In the genomic region with DNA sequence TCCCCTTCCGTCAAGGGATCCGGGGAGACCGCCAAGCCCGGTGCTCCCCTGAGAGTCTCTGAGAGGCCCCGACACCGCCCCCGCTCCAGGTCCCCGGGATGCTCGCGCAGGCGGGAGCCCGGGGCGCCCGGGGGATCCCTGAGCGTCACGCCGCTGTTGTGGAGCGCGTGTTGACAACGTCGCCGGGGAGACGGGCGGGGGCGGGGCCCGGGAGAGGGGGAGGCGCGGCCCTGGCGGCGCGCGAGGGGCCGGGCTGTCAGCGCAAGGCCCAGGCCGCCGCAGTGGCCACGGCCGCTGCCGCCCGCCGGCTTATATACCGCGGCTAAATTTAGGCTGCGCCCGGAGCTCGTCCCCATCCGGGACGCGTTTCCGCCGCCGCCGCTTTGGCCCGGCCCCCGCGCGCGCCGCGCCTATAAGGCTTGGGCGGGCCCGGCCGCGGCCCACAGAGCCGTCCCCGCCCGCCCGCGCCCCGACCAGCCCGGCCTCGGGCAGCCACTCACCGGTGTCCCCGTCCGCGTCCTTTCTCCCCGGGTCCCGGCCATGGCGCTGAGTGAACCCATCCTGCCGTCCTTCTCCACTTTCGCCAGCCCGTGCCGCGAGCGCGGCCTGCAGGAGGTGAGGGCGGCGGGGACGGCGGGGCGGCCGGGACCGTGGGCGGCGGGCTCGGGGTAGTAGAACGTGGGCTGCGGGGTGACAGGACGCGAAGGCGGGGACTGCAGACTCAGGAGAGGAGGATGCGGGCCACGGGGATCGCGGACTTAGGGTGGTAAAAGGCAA, we compare ENCODE assay signal across 1 cellular context.
TF ChIP-seq lines count a peak whose summit lies in the region.

A gene (plus strand): TSS at position 443 of the 777 bp plus-strand sequence. CDS start 98 bp downstream, at position 541.

TF ChIP-seq in HepG2, 621 proteins besides CTCF, POLR2A, EP300 and RAD21 (continued from another document):
- TF ChIP-seq, protein P1, sequence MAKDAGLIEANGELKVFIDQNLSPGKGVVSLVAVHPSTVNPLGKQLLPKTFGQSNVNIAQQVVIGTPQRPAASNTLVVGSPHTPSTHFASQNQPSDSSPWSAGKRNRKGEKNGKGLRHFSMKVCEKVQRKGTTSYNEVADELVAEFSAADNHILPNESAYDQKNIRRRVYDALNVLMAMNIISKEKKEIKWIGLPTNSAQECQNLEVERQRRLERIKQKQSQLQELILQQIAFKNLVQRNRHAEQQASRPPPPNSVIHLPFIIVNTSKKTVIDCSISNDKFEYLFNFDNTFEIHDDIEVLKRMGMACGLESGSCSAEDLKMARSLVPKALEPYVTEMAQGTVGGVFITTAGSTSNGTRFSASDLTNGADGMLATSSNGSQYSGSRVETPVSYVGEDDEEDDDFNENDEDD (CRISPR knock-in tag; IDR thresholded peaks at IDR 0.05; ENCODE audit: borderline replicate concordance) = peak; percentile 11; the same call in 1 of the 2 replicates
- TF ChIP-seq, protein P2, sequence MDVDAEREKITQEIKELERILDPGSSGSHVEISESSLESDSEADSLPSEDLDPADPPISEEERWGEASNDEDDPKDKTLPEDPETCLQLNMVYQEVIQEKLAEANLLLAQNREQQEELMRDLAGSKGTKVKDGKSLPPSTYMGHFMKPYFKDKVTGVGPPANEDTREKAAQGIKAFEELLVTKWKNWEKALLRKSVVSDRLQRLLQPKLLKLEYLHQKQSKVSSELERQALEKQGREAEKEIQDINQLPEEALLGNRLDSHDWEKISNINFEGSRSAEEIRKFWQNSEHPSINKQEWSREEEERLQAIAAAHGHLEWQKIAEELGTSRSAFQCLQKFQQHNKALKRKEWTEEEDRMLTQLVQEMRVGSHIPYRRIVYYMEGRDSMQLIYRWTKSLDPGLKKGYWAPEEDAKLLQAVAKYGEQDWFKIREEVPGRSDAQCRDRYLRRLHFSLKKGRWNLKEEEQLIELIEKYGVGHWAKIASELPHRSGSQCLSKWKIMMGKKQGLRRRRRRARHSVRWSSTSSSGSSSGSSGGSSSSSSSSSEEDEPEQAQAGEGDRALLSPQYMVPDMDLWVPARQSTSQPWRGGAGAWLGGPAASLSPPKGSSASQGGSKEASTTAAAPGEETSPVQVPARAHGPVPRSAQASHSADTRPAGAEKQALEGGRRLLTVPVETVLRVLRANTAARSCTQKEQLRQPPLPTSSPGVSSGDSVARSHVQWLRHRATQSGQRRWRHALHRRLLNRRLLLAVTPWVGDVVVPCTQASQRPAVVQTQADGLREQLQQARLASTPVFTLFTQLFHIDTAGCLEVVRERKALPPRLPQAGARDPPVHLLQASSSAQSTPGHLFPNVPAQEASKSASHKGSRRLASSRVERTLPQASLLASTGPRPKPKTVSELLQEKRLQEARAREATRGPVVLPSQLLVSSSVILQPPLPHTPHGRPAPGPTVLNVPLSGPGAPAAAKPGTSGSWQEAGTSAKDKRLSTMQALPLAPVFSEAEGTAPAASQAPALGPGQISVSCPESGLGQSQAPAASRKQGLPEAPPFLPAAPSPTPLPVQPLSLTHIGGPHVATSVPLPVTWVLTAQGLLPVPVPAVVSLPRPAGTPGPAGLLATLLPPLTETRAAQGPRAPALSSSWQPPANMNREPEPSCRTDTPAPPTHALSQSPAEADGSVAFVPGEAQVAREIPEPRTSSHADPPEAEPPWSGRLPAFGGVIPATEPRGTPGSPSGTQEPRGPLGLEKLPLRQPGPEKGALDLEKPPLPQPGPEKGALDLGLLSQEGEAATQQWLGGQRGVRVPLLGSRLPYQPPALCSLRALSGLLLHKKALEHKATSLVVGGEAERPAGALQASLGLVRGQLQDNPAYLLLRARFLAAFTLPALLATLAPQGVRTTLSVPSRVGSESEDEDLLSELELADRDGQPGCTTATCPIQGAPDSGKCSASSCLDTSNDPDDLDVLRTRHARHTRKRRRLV (CRISPR knock-in tag; IDR thresholded peaks at IDR 0.05) = no peak
- TF ChIP-seq CHCHD3 (CRISPR knock-in tag; IDR thresholded peaks at IDR 0.05) (no peak), ZFP41 (CRISPR knock-in tag; IDR thresholded peaks at IDR 0.05; ENCODE audit: borderline replicate concordance) (no peak), HOXA3 (CRISPR knock-in tag; IDR thresholded peaks at IDR 0.05) (peak; percentile 7; the same call in 1 of the 2 replicates), RFX1 (IDR thresholded peaks at IDR 0.05) (peak; percentile 65; the same call in 1 of the 2 replicates), ZNF337 (CRISPR knock-in tag; IDR thresholded peaks at IDR 0.05; ENCODE audit: borderline replicate concordance, low read depth) (no peak), TBL1XR1 (IDR thresholded peaks at IDR 0.05; ENCODE audit: borderline replicate concordance, low read length, partially characterized antibody) (no peak), KDM2A (CRISPR knock-in tag; IDR thresholded peaks at IDR 0.05; ENCODE audit: borderline replicate concordance, low read depth) (0 out of 2 replicates have a peak, but pooled peaks have one; percentile 11), RNF2 (conservative IDR thresholded peaks at IDR 0.05; ENCODE audit: low read depth) (0 out of 2 replicates have a peak, but pooled peaks have one; percentile 20), ZNF777 (CRISPR knock-in tag; IDR thresholded peaks at IDR 0.05) (peak; percentile 36; the same call in 1 of the 2 replicates), SMAD1 (CRISPR knock-in tag; IDR thresholded peaks at IDR 0.05; ENCODE audit: borderline replicate concordance, low read depth) (no peak), RBM39 (IDR thresholded peaks at IDR 0.05; ENCODE audit: low read depth, low read length, poor library complexity, severe bottlenecking) (no peak), HHEX (CRISPR knock-in tag; IDR thresholded peaks at IDR 0.05) (no peak), HNRNPUL1 (IDR thresholded peaks at IDR 0.05; ENCODE audit: low read depth, low read length) (no peak), HOXD1 (CRISPR knock-in tag; IDR thresholded peaks at IDR 0.05) (no peak), SAP130 (CRISPR knock-in tag; IDR thresholded peaks at IDR 0.05; ENCODE audit: low read depth) (peak; percentile 53)
- TF ChIP-seq, protein P3, sequence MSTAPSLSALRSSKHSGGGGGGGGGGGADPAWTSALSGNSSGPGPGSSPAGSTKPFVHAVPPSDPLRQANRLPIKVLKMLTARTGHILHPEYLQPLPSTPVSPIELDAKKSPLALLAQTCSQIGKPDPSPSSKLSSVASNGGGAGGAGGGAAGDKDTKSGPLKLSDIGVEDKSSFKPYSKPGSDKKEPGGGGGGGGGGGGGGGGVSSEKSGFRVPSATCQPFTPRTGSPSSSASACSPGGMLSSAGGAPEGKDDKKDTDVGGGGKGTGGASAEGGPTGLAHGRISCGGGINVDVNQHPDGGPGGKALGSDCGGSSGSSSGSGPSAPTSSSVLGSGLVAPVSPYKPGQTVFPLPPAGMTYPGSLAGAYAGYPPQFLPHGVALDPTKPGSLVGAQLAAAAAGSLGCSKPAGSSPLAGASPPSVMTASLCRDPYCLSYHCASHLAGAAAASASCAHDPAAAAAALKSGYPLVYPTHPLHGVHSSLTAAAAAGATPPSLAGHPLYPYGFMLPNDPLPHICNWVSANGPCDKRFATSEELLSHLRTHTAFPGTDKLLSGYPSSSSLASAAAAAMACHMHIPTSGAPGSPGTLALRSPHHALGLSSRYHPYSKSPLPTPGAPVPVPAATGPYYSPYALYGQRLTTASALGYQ (CRISPR knock-in tag; IDR thresholded peaks at IDR 0.05) = no peak
- TF ChIP-seq, protein P4, sequence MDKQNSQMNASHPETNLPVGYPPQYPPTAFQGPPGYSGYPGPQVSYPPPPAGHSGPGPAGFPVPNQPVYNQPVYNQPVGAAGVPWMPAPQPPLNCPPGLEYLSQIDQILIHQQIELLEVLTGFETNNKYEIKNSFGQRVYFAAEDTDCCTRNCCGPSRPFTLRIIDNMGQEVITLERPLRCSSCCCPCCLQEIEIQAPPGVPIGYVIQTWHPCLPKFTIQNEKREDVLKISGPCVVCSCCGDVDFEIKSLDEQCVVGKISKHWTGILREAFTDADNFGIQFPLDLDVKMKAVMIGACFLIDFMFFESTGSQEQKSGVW (CRISPR knock-in tag; IDR thresholded peaks at IDR 0.05; ENCODE audit: borderline replicate concordance) = no peak
- TF ChIP-seq, protein P5, sequence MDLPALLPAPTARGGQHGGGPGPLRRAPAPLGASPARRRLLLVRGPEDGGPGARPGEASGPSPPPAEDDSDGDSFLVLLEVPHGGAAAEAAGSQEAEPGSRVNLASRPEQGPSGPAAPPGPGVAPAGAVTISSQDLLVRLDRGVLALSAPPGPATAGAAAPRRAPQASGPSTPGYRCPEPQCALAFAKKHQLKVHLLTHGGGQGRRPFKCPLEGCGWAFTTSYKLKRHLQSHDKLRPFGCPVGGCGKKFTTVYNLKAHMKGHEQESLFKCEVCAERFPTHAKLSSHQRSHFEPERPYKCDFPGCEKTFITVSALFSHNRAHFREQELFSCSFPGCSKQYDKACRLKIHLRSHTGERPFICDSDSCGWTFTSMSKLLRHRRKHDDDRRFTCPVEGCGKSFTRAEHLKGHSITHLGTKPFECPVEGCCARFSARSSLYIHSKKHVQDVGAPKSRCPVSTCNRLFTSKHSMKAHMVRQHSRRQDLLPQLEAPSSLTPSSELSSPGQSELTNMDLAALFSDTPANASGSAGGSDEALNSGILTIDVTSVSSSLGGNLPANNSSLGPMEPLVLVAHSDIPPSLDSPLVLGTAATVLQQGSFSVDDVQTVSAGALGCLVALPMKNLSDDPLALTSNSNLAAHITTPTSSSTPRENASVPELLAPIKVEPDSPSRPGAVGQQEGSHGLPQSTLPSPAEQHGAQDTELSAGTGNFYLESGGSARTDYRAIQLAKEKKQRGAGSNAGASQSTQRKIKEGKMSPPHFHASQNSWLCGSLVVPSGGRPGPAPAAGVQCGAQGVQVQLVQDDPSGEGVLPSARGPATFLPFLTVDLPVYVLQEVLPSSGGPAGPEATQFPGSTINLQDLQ (CRISPR knock-in tag; IDR thresholded peaks at IDR 0.05) = no peak
